In genomic region chr16:9226924-9227323, GRCh38 we compare ENCODE assay signal across 36 cellular contexts.
DNase-seq lines count a peak whose midpoint lies in the region; ATAC-seq, FAIRE-seq and TF ChIP-seq lines count a peak whose summit lies in the region.
"Had no signal": no experiment of that assay in that cellular context is flagged by ENCODE, and none has a peak within 500 bp of the region (broad histone marks: within the 10 kb centered on the region; RNA-seq: fewer than 3 reads in every experiment).

No MANE protein-coding gene starts in this region.

- POLR2A ChIA-PET in A549 (lab: Yijun Ruan, JAX): no interaction called here
- POLR2A ChIA-PET in HEK293 (lab: Yijun Ruan, JAX): no interaction called here

- no peaks in the 10 kb centered on the region; the same call in 2 of the 3 replicates for H3K9me3 Mint-ChIP-seq in GM23338
- H3K9me3 Mint-ChIP-seq: CD8-positive, alpha-beta memory T cell had no signal

- peaks cover 6% of the 10 kb centered on the region; the same call in 2 of the 3 replicates for H3K4me1 Mint-ChIP-seq in GM23338
- H3K4me1 Mint-ChIP-seq: B cell; CD14-positive monocyte; CD4-positive, alpha-beta memory T cell; CD4-positive, CD25-positive, alpha-beta regulatory T cell; CD8-positive, alpha-beta memory T cell had no signal

- no peaks in the 10 kb centered on the region for H3K27me3 ChIP-seq in GM23338 (ENCODE audit: insufficient read depth)
- H3K27me3 ChIP-seq in small intestine (ENCODE audit: control insufficient read depth in 2 of 2, insufficient read depth in 2 of 2, low read length in 2 of 2): no peaks in the 10 kb centered on the region
- peaks cover 0 to 10% (median 0%) of the 10 kb centered on the region in 4 donors for H3K27me3 ChIP-seq in esophagus squamous epithelium
- H3K27me3 ChIP-seq: BE2C; BLaER1; BLaER1 treated with 17β-estradiol and CSF1 and Interleukin-3, amounts not matched to agents 10 nM and 100 nM had no signal

- H3K9me2 ChIP-seq in GM23338 (ENCODE audit: insufficient read depth): no peaks in the 10 kb centered on the region

- CTCF ChIA-PET in A549 (lab: Yijun Ruan, JAX) (interaction anchor here (1.5 kb wide), 1 partner anchor 69 kb away, joined by 3 read pairs; no protein-coding TSS in a partner anchor), HEK293 (lab: Yijun Ruan, JAX) (interaction anchor here (2.1 kb wide), 1 partner anchor 29 kb away, joined by 7 read pairs; no protein-coding TSS in a partner anchor)

- no peak overlapping the region for H3K27ac Mint-ChIP-seq in GM23338
- H3K27ac Mint-ChIP-seq: B cell; CD14-positive monocyte; CD4-positive, alpha-beta memory T cell; CD4-positive, alpha-beta T cell; CD4-positive, CD25-positive, alpha-beta regulatory T cell; CD8-positive, alpha-beta T cell had no signal

- H3K79me2 ChIP-seq in GM23338 (replicated peaks; ENCODE audit: insufficient read depth): no peaks in the 10 kb centered on the region

- 4% methylated on average over 7 of the region's 7 CpGs for WGBS in A549 (ENCODE audit: missing lambda C conversion rate)
- 25 to 54% (median 37%) methylated on average over 7 of the region's 7 CpGs for WGBS in small intestine, 3 donors
- WGBS in esophagus squamous epithelium, 2 donors: 60 to 62% methylated on average over 7 of the region's 7 CpGs

- no peaks in the 10 kb centered on the region for H4K20me1 ChIP-seq in GM23338 (replicated peaks; ENCODE audit: insufficient read depth)
- H4K20me1 ChIP-seq: BLaER1; BLaER1 treated with 17β-estradiol and CSF1 and Interleukin-3, amounts not matched to agents 10 nM and 100 nM had no signal

- TF ChIP-seq CTCF in A549 (IDR thresholded peaks at IDR 0.05) (no peak), GM23338 (conservative IDR thresholded peaks at IDR 0.05; ENCODE audit: low read depth in 2 of 2) (no peak), HEK293 (tag by site-specific recombination; IDR thresholded peaks at IDR 0.05) (no peak), esophagus squamous epithelium (IDR thresholded peaks at IDR 0.05) (no peak)

- H2AFZ ChIP-seq in GM23338: no peak overlapping the region

- DNase-seq in A549 (ENCODE audit: low read depth in 1 of 2, low spot score in 1 of 2): no peak
- DNase-seq in GM23338 (ENCODE audit: low spot score): no peak
- no peak for DNase-seq in NCI-H82 treated with DMSO at 0.1 percent for 48 hours (lab: John Stamatoyannopoulos, UW; ENCODE audit: unreplicated experiment)
- no peak for DNase-seq in small intestine
- DNase-seq in esophagus squamous epithelium (lab: John Stamatoyannopoulos, UW): no peak
- DNase-seq: 8988T; ACHN; AML-193; BE2C; C1 segment of cervical spinal cord; Caco-2; Calu3; CD4-positive, alpha-beta memory T cell; CD4-positive, alpha-beta T cell; CD4-positive, CD25-positive, alpha-beta regulatory T cell; CD8-positive, alpha-beta memory T cell; CD8-positive, alpha-beta T cell; COR-L47; DMS 273 treated with DMSO at 0.1 percent for 48 hours; DMS153; DMS53; DMS79; DMS79 treated with DMSO at 0.1 percent for 48 hours; DND-41; EL had no signal

- H3K4me3 ChIP-seq in A549 (no peak overlapping the region), GM23338 (no peak overlapping the region), HEK293 (ENCODE audit: low read depth, low read length) (no peak overlapping the region), small intestine (ENCODE audit: low read depth in 1 of 2, low read length in 2 of 2) (no peak overlapping the region), esophagus squamous epithelium (no peak overlapping the region)
- H3K4me3 ChIP-seq: BLaER1; BLaER1 treated with 17β-estradiol and CSF1 and Interleukin-3, amounts not matched to agents 10 nM and 100 nM had no signal

- no peak for FAIRE-seq in A549 (lab: Jason Lieb, UNC)
- FAIRE-seq in small intestine (lab: Jason Lieb, UNC): no peak
- FAIRE-seq: A204.1, D721Med had no signal

- H3K36me3 ChIP-seq in GM23338 (ENCODE audit: insufficient read depth) (no peaks in the 10 kb centered on the region), HEK293 (ENCODE audit: control insufficient read depth in 2 of 2, insufficient read depth in 1 of 2, low read length in 2 of 2) (no peaks in the 10 kb centered on the region), small intestine (ENCODE audit: control insufficient read depth in 2 of 2, insufficient read depth in 2 of 2, low read length in 2 of 2) (no peaks in the 10 kb centered on the region), esophagus squamous epithelium (no peaks in the 10 kb centered on the region)
- H3K36me3 ChIP-seq: BE2C; BLaER1; BLaER1 treated with 17β-estradiol and CSF1 and Interleukin-3, amounts not matched to agents 10 nM and 100 nM had no signal

- H3K4me2 ChIP-seq in A549: no peak overlapping the region
- no peak overlapping the region for H3K4me2 ChIP-seq in GM23338
- H3K4me2 ChIP-seq: BLaER1; BLaER1 treated with 17β-estradiol and CSF1 and Interleukin-3, amounts not matched to agents 10 nM and 100 nM had no signal

- TF ChIP-seq RAD21 in A549 (conservative IDR thresholded peaks at IDR 0.05 in 1 of 2, IDR thresholded peaks at IDR 0.05 in 1 of 2) (no peak), Ishikawa (IDR thresholded peaks at IDR 0.05; ENCODE audit: low read depth) (no peak)

- ATAC-seq in A549 (no peak), GM23338 (no peak), HG02938 (IDR thresholded peaks at IDR 0.05; ENCODE audit: unreplicated experiment) (no peak)
- ATAC-seq: CD8-positive, alpha-beta T cell had no signal

- no peaks in the 10 kb centered on the region for H3K36me3 Mint-ChIP-seq in GM23338 (ENCODE audit: low read depth)
- H3K36me3 Mint-ChIP-seq: CD14-positive monocyte; CD4-positive, alpha-beta memory T cell; CD4-positive, CD25-positive, alpha-beta regulatory T cell; CD8-positive, alpha-beta memory T cell; CD8-positive, alpha-beta T cell had no signal

- TF ChIP-seq POLR2A in A549 (IDR thresholded peaks at IDR 0.05; ENCODE audit: low read length) (no peak), esophagus squamous epithelium (IDR thresholded peaks at IDR 0.05) (no peak)

- peaks cover 4% of the 10 kb centered on the region for H3K27me3 Mint-ChIP-seq in GM23338 (ENCODE audit: insufficient read depth, low read depth, poor library complexity)

- H3K9me3 ChIP-seq in A549 (no peaks in the 10 kb centered on the region), HEK293 (ENCODE audit: control insufficient read depth, insufficient read depth, low read depth, low read length) (no peaks in the 10 kb centered on the region), small intestine (ENCODE audit: control insufficient read depth, low read depth) (no peaks in the 10 kb centered on the region), esophagus squamous epithelium (no peaks in the 10 kb centered on the region)
- H3K9me3 ChIP-seq: BE2C, BLaER1, Caco-2 had no signal

- no peaks in the 10 kb centered on the region for H3K4me1 ChIP-seq in A549
- H3K4me1 ChIP-seq in GM23338 (ENCODE audit: insufficient read depth): peaks cover 7% of the 10 kb centered on the region; the same call in 1 of the 2 replicates
- H3K4me1 ChIP-seq in HEK293 (ENCODE audit: control insufficient read depth, insufficient read depth, low read length): no peaks in the 10 kb centered on the region
- no peaks in the 10 kb centered on the region for H3K4me1 ChIP-seq in small intestine (ENCODE audit: control insufficient read depth in 2 of 2, insufficient read depth in 1 of 2, low read depth in 1 of 2, low read length in 1 of 2)
- no peaks in the 10 kb centered on the region for H3K4me1 ChIP-seq in esophagus squamous epithelium
- H3K4me1 ChIP-seq: BE2C; BLaER1; BLaER1 treated with 17β-estradiol and CSF1 and Interleukin-3, amounts not matched to agents 10 nM and 100 nM; Caco-2 had no signal

- TF ChIP-seq EP300 in A549 (IDR thresholded peaks at IDR 0.05) (no peak), Ishikawa (IDR thresholded peaks at IDR 0.05; ENCODE audit: borderline replicate concordance) (no peak)

- no peak overlapping the region for H3K4me3 Mint-ChIP-seq in GM23338
- H3K4me3 Mint-ChIP-seq: B cell; CD14-positive monocyte; CD4-positive, alpha-beta memory T cell; CD4-positive, alpha-beta T cell; CD4-positive, CD25-positive, alpha-beta regulatory T cell; CD8-positive, alpha-beta memory T cell; CD8-positive, alpha-beta T cell had no signal

- H3K27ac ChIP-seq in A549 (no peak overlapping the region), GM23338 (ENCODE audit: low read depth) (no peak overlapping the region), HEK293 (ENCODE audit: extremely low read depth, low read depth, low read length) (no peak overlapping the region), small intestine (ENCODE audit: low read depth in 1 of 2, low read length in 1 of 2) (no peak overlapping the region), esophagus squamous epithelium (no peak overlapping the region)
- H3K27ac ChIP-seq: 22Rv1; BLaER1; BLaER1 treated with 17β-estradiol and CSF1 and Interleukin-3, amounts not matched to agents 10 nM and 100 nM; C4-2B had no signal

- no peaks in the 10 kb centered on the region; the same call in 1 of the 2 replicates for H3F3A ChIP-seq in GM23338 (replicated peaks; ENCODE audit: low read depth)

- intact Hi-C loops in esophagus squamous epithelium (cut with DNase I): no loop called here

TF ChIP-seq in A549, 52 proteins besides CTCF, POLR2A, EP300 and RAD21 (continues in another document):
- TF ChIP-seq PHF8 (IDR thresholded peaks at IDR 0.05; ENCODE audit: borderline replicate concordance, low read depth): no peak

TF ChIP-seq in GM23338, 12 proteins besides CTCF, POLR2A, EP300 and RAD21 (continues in another document):
- no peak for TF ChIP-seq EZH2phosphoT487 (IDR thresholded peaks at IDR 0.05; ENCODE audit: unreplicated experiment)

TF ChIP-seq in HEK293, 187 proteins besides CTCF, POLR2A, EP300 and RAD21 (continues in another document):
- TF ChIP-seq ZNF354C (tag by site-specific recombination; IDR thresholded peaks at IDR 0.05; ENCODE audit: borderline replicate concordance, low read depth): no peak

TF ChIP-seq in Ishikawa, 13 proteins besides CTCF, POLR2A, EP300 and RAD21 (continues in another document):
- TF ChIP-seq EGR1 (IDR thresholded peaks at IDR 0.05) (no peak), TCF12 (IDR thresholded peaks at IDR 0.05; ENCODE audit: low read depth) (no peak)

Comparison
In these comparisons a context has a peak if more than half of its experiments do, and no peak if none do; other contexts are left out.
1. Of the 5 proteins assayed by ChIP-seq in both HEK293 and A549: peak only in HEK293: none; only in A549: none; in both: REST; in neither: 4.